Comparison of ENCODE assay signal across 20 cellular contexts in genomic region chr14:101410126-101410525, GRCh38.
"Had no signal": no experiment of that assay in that cellular context is flagged by ENCODE, and none has a peak within 500 bp of the region (broad histone marks: within the 10 kb centered on the region; RNA-seq: fewer than 3 reads in every experiment).

No MANE protein-coding gene starts in this region.

- H3K9me3 ChIP-seq: gastrocnemius medialis, pancreas, tibial artery had no signal

- H3K9me3 Mint-ChIP-seq: activated naive CD4-positive, alpha-beta T cell treated with anti-CD3 and anti-CD28 coated beads, Interleukin-2, amount 10 ng/mL, durations not matched to agents 7 days and 5 days; activated T-cell treated with anti-CD3 and anti-CD28 coated beads, Interleukin-2, amount 50 U/mL, for 24 hours; dendritic cell treated with granulocyte-macrophage colony-stimulating factor and Interleukin-4, amounts not matched to agents 40 ng/mL and 50 ng/mL, for 4 days; effector memory CD8-positive, alpha-beta T cell; stimulated activated memory B cell treated with anti-CD40 and anti-IgM and Interleukin-4, amounts not matched to agents 10 μg/mL and 1 μg/mL and 100 μg/mL, for 72 hours had no signal

- H3K4me1 Mint-ChIP-seq: activated CD8-positive, alpha-beta memory T cell treated with anti-CD3 and anti-CD28 coated beads, Interleukin-2, amount 10 ng/mL, durations not matched to agents 7 days and 5 days; activated naive CD4-positive, alpha-beta T cell treated with anti-CD3 and anti-CD28 coated beads, Interleukin-2, amount 10 ng/mL, durations not matched to agents 7 days and 5 days; stimulated activated memory B cell treated with anti-CD40 and anti-IgM and Interleukin-4, amounts not matched to agents 10 μg/mL and 1 μg/mL and 100 μg/mL, for 72 hours had no signal

- H3K27ac Mint-ChIP-seq: activated CD8-positive, alpha-beta memory T cell treated with anti-CD3 and anti-CD28 coated beads, Interleukin-2, amount 10 ng/mL, durations not matched to agents 7 days and 5 days; activated naive CD4-positive, alpha-beta T cell treated with anti-CD3 and anti-CD28 coated beads, Interleukin-2, amount 10 ng/mL, durations not matched to agents 7 days and 5 days; activated T-cell treated with anti-CD3 and anti-CD28 coated beads, Interleukin-2, amount 50 U/mL, for 24 hours; dendritic cell treated with granulocyte-macrophage colony-stimulating factor and Interleukin-4, amounts not matched to agents 40 ng/mL and 50 ng/mL, for 4 days; effector memory CD8-positive, alpha-beta T cell; naive thymus-derived CD4-positive, alpha-beta T cell; stimulated activated memory B cell treated with anti-CD40 and anti-IgM and Interleukin-4, amounts not matched to agents 10 μg/mL and 1 μg/mL and 100 μg/mL, for 72 hours had no signal

- H3K4me3 Mint-ChIP-seq: activated CD8-positive, alpha-beta memory T cell treated with anti-CD3 and anti-CD28 coated beads, Interleukin-2, amount 10 ng/mL, durations not matched to agents 7 days and 5 days; activated naive CD4-positive, alpha-beta T cell treated with anti-CD3 and anti-CD28 coated beads, Interleukin-2, amount 10 ng/mL, durations not matched to agents 7 days and 5 days; activated T-cell treated with anti-CD3 and anti-CD28 coated beads, Interleukin-2, amount 50 U/mL, for 24 hours; dendritic cell treated with granulocyte-macrophage colony-stimulating factor and Interleukin-4, amounts not matched to agents 40 ng/mL and 50 ng/mL, for 4 days; effector memory CD8-positive, alpha-beta T cell; naive thymus-derived CD4-positive, alpha-beta T cell; stimulated activated memory B cell treated with anti-CD40 and anti-IgM and Interleukin-4, amounts not matched to agents 10 μg/mL and 1 μg/mL and 100 μg/mL, for 72 hours had no signal

- H3K4me3 ChIP-seq: gastrocnemius medialis, pancreas, tibial artery had no signal

- H3K36me3 ChIP-seq: gastrocnemius medialis, pancreas, tibial artery had no signal

- FAIRE-seq: astrocyte, bronchial epithelial cell, pancreas had no signal

- H3K27me3 ChIP-seq: pancreas had no signal

- DNase-seq: activated CD4-positive, alpha-beta T cell treated with anti-CD3 and anti-CD28 coated beads, Interleukin-2, amount 50 U/mL, for 48 hours; activated CD4-positive, CD25-positive, alpha-beta regulatory T cell treated with anti-CD3 and anti-CD28 coated beads, Interleukin-2, amount 50 U/mL, for 72 hours; activated CD8-positive, alpha-beta memory T cell treated with anti-CD3 and anti-CD28 coated beads, Interleukin-2, amount 10 ng/mL, durations not matched to agents 7 days and 5 days; activated naive CD4-positive, alpha-beta T cell treated with anti-CD3 and anti-CD28 coated beads, Interleukin-2, amount 10 ng/mL, durations not matched to agents 7 days and 5 days; activated T-cell treated with anti-CD3 and anti-CD28 coated beads, Interleukin-2, amount 50 U/mL, for 24 hours; effector memory CD8-positive, alpha-beta T cell; erythroblast; gastrocnemius medialis; islet precursor cell; mammary epithelial cell; naive thymus-derived CD4-positive, alpha-beta T cell; pancreas; stimulated activated CD4-positive, alpha-beta T cell treated with anti-CD3 and anti-CD28 coated beads, Interleukin-2, amount 100 ng/mL, for 48 hours; T1000; tibial artery had no signal

- ATAC-seq: activated CD8-positive, alpha-beta memory T cell treated with anti-CD3 and anti-CD28 coated beads, Interleukin-2, amount 10 ng/mL, durations not matched to agents 7 days and 5 days; effector memory CD8-positive, alpha-beta T cell; gastrocnemius medialis; left lobe of liver; naive thymus-derived CD4-positive, alpha-beta T cell; pancreas; stimulated activated memory B cell treated with anti-CD40 and anti-IgM and Interleukin-4, amounts not matched to agents 10 μg/mL and 1 μg/mL and 100 μg/mL, for 72 hours had no signal

- H3K27ac ChIP-seq: pancreas had no signal

- H3K4me1 ChIP-seq: gastrocnemius medialis had no signal

- H3K27me3 Mint-ChIP-seq: dendritic cell treated with granulocyte-macrophage colony-stimulating factor and Interleukin-4, amounts not matched to agents 40 ng/mL and 50 ng/mL, for 4 days had no signal
